Comparison of ENCODE assay signal across 10 cellular contexts in the genomic region with DNA sequence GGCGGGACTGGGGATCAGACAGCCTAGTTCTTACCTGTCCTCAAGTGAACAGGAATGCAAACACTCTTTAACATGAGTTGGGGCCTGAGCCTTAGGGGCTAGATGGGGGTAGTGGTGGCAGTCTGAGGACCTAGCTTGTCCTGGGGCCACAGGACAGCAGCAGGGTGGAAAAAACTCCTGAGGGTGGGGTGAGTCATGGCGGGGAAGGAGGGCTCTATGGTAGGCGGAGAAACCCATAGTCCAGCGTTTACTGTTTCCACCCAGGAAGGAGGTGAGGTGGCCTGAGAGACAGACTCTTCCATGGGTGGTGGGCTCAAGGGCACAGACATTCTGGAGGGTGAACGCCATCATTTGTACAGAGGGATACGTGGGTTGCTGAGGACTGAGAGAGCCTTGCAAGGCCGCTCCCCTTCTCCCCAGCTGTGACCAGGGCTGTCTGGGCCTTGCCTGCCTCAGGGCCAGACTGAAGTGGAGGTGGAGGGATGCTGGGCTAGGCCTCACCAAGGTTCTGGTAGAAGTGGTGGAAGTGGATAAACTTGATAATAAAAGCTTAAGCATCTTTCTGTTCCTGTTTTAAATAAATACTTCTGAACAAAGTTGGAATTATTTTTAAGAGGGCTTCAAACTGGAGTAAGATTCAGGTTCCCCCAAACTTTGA. TPM values are rescaled to one million over a fixed set of nuclear protein-coding genes. Genes with fewer than 3 reads are reported as not detected.
DNase-seq lines count a peak whose midpoint lies in the region; ATAC-seq and TF ChIP-seq lines count a peak whose summit lies in the region.
"Had no signal": no experiment of that assay in that cellular context is flagged by ENCODE, and none has a peak within 500 bp of the region (broad histone marks: within the 10 kb centered on the region; RNA-seq: fewer than 3 reads in every experiment).

No MANE protein-coding gene starts in this region.

- H3K9me3 ChIP-seq in Caco-2 (no peaks in the 10 kb centered on the region), OCI-LY3 (ENCODE audit: insufficient read depth, low read length) (no peaks in the 10 kb centered on the region), trophoblast cell (ENCODE audit: insufficient read depth, low read depth, low read length) (no peaks in the 10 kb centered on the region)
- H3K9me3 ChIP-seq: HAP-1 had no signal

- H3K27me3 Mint-ChIP-seq in Caco-2 (ENCODE audit: insufficient read depth, unreplicated experiment) = no peaks in the 10 kb centered on the region
- H3K27me3 Mint-ChIP-seq in dendritic cell treated with granulocyte-macrophage colony-stimulating factor and Interleukin-4, amounts not matched to agents 40 ng/mL and 50 ng/mL, for 4 days = peaks cover 8% of the 10 kb centered on the region

- H3K9me3 Mint-ChIP-seq in Caco-2 (ENCODE audit: unreplicated experiment) = no peaks in the 10 kb centered on the region
- no peaks in the 10 kb centered on the region for H3K9me3 Mint-ChIP-seq in dendritic cell treated with granulocyte-macrophage colony-stimulating factor and Interleukin-4, amounts not matched to agents 40 ng/mL and 50 ng/mL, for 4 days

- no peak for DNase-seq in Caco-2
- DNase-seq in trophoblast cell = peak; percentile 63 to 68
- no peak for DNase-seq in pons (ENCODE audit: low spot score)
- DNase-seq in RPMI8226 = no peak

- no TSS peak for BruUV-seq in Caco-2 (replicated peaks; lab: Mats Ljungman, UMichigan)

- no CpG with 5 or more reads among the region's 7 CpGs for WGBS in trophoblast cell (ENCODE audit: extremely low coverage, insufficient coverage, insufficient read length)

- intact Hi-C loops in Caco-2 (cut with micrococcal nuclease; ENCODE audit: unreplicated experiment) = loop anchor here (2.0 kb wide), 1 partner anchor 67 kb away; no protein-coding TSS in a partner anchor
- intact Hi-C loops in dendritic cell treated with granulocyte-macrophage colony-stimulating factor and Interleukin-4, amounts not matched to agents 40 ng/mL and 50 ng/mL, for 4 days (cut with micrococcal nuclease) = loop anchor here (2.0 to 5.0 kb wide), 2 partner anchors 229 to 1586 kb away; a partner anchor contains a TSS

- no peaks in the 10 kb centered on the region for H3K36me3 ChIP-seq in Caco-2 (ENCODE audit: control insufficient read depth, insufficient read depth, low read length)
- H3K36me3 ChIP-seq in OCI-LY3 (replicated peaks; ENCODE audit: low read depth, low read length) = no peaks in the 10 kb centered on the region
- no peaks in the 10 kb centered on the region for H3K36me3 ChIP-seq in trophoblast cell (ENCODE audit: control insufficient read depth in 1 of 2, insufficient read depth in 2 of 2, low read length in 2 of 2)
- H3K36me3 ChIP-seq: HAP-1 had no signal

- POLR2A ChIA-PET in Caco-2 (lab: Charles Lee) = no interaction called here

- H3K4me1 Mint-ChIP-seq in Caco-2 (ENCODE audit: low read depth, unreplicated experiment) = no peaks in the 10 kb centered on the region
- peaks cover 34% of the 10 kb centered on the region for H3K4me1 Mint-ChIP-seq in dendritic cell treated with granulocyte-macrophage colony-stimulating factor and Interleukin-4, amounts not matched to agents 40 ng/mL and 50 ng/mL, for 4 days (ENCODE audit: low read depth)

- no peak overlapping the region for H4K12ac ChIP-seq in trophoblast cell (ENCODE audit: low read depth, low read length)

- peak overlapping the region; percentile 83 for H2AFZ ChIP-seq in OCI-LY3 (ENCODE audit: low read depth, low read length)
- no peak overlapping the region for H2AFZ ChIP-seq in trophoblast cell (ENCODE audit: insufficient read depth, low read length, poor library complexity)

- CTCF ChIA-PET in Caco-2 (lab: Charles Lee) = interaction anchor here (3.4 kb wide), 1 partner anchor 15 kb away, joined by 34 read pairs; no protein-coding TSS in a partner anchor

- no peak overlapping the region for H3K27ac ChIP-seq in OCI-LY3 (ENCODE audit: low read length)
- no peak overlapping the region for H3K27ac ChIP-seq in trophoblast cell (ENCODE audit: low read depth, low read length)

- H2BK120ac ChIP-seq in trophoblast cell (ENCODE audit: insufficient read depth, low read length, poor library complexity) = no peak overlapping the region

- peak overlapping the region; percentile 82 for H3K9ac ChIP-seq in OCI-LY3 (ENCODE audit: low read length)
- H3K9ac ChIP-seq in trophoblast cell (ENCODE audit: low read length) = no peak overlapping the region

- H3K4me1 ChIP-seq in Caco-2 = peaks cover 10% of the 10 kb centered on the region
- peaks cover 13% of the 10 kb centered on the region for H3K4me1 ChIP-seq in OCI-LY3 (ENCODE audit: low read length)
- H3K4me1 ChIP-seq in trophoblast cell (ENCODE audit: control insufficient read depth in 1 of 2, insufficient read depth in 2 of 2, low read length in 2 of 2) = peaks cover 11 to 12% of the 10 kb centered on the region in 2 experiments

- no peak overlapping the region for H2BK12ac ChIP-seq in trophoblast cell (ENCODE audit: low read length)

- H3K27ac Mint-ChIP-seq in Caco-2 (ENCODE audit: unreplicated experiment) = no peak overlapping the region
- peak overlapping the region; percentile 71 for H3K27ac Mint-ChIP-seq in dendritic cell treated with granulocyte-macrophage colony-stimulating factor and Interleukin-4, amounts not matched to agents 40 ng/mL and 50 ng/mL, for 4 days

- H3K4me3 Mint-ChIP-seq in Caco-2 (ENCODE audit: unreplicated experiment) = peak overlapping the region; percentile 71
- peak overlapping the region; percentile 77 for H3K4me3 Mint-ChIP-seq in dendritic cell treated with granulocyte-macrophage colony-stimulating factor and Interleukin-4, amounts not matched to agents 40 ng/mL and 50 ng/mL, for 4 days

- H3K4ac ChIP-seq in trophoblast cell (ENCODE audit: low read depth, low read length) = no peak overlapping the region

- H3K23ac ChIP-seq in trophoblast cell (ENCODE audit: low read length) = no peak overlapping the region

- peak overlapping the region; percentile 83 for H4K8ac ChIP-seq in trophoblast cell (ENCODE audit: low read depth, low read length)

- no peak overlapping the region for H2AK5ac ChIP-seq in trophoblast cell (ENCODE audit: low read length)

- H3K27me3 ChIP-seq in Caco-2 (replicated peaks; ENCODE audit: control insufficient read depth, insufficient read depth, low read length) = no peaks in the 10 kb centered on the region
- no peaks in the 10 kb centered on the region for H3K27me3 ChIP-seq in OCI-LY3 (ENCODE audit: low read depth, low read length)
- no peaks in the 10 kb centered on the region for H3K27me3 ChIP-seq in trophoblast cell (ENCODE audit: insufficient read depth, low read length)

- H4K91ac ChIP-seq in trophoblast cell (ENCODE audit: low read depth, low read length) = peak overlapping the region; percentile 72

- H3K18ac ChIP-seq in trophoblast cell (ENCODE audit: low read length) = no peak overlapping the region

- ATAC-seq in GM18858 (IDR thresholded peaks at IDR 0.05; ENCODE audit: unreplicated experiment) (no peak), HG02885 (IDR thresholded peaks at IDR 0.05; ENCODE audit: poor library complexity, unreplicated experiment) (no peak)

- H3K36me3 Mint-ChIP-seq in Caco-2 (ENCODE audit: insufficient read depth, unreplicated experiment) = peaks cover 4% of the 10 kb centered on the region
- H3K36me3 Mint-ChIP-seq in dendritic cell treated with granulocyte-macrophage colony-stimulating factor and Interleukin-4, amounts not matched to agents 40 ng/mL and 50 ng/mL, for 4 days (ENCODE audit: low read depth) = no peaks in the 10 kb centered on the region

- TF ChIP-seq CTCF in Caco-2 (IDR thresholded peaks at IDR 0.05; ENCODE audit: insufficient read depth in 1 of 2, low read depth in 1 of 2, low read length in 1 of 2, severe bottlenecking in 1 of 2, unreplicated experiment in 1 of 2) (no peak), OCI-LY3 (IDR thresholded peaks at IDR 0.05; ENCODE audit: low read depth, low read length) (no peak)

- peaks cover 10% of the 10 kb centered on the region for H3K79me1 ChIP-seq in trophoblast cell (ENCODE audit: low read length)

- H3K14ac ChIP-seq in trophoblast cell (ENCODE audit: low read length) = no peak overlapping the region

- H3K79me2 ChIP-seq in OCI-LY3 (ENCODE audit: low read length) (0 out of 2 replicates have a peak, but pooled peaks cover 5% of the 10 kb centered on the region), trophoblast cell (ENCODE audit: control insufficient read depth, insufficient read depth, low read length, poor library complexity) (peaks cover 6% of the 10 kb centered on the region)

- peak overlapping the region; percentile 98 for H3K4me2 ChIP-seq in OCI-LY3 (ENCODE audit: low read length)
- no peak overlapping the region for H3K4me2 ChIP-seq in trophoblast cell (ENCODE audit: low read length)

- H4K20me1 ChIP-seq in OCI-LY3 (ENCODE audit: insufficient read depth, low read length) = no peaks in the 10 kb centered on the region

- H3K4me3 ChIP-seq in Caco-2 (ENCODE audit: low read depth, low read length) (no peak overlapping the region), OCI-LY3 (ENCODE audit: low read length) (peak overlapping the region; percentile 87), trophoblast cell (ENCODE audit: low read depth, low read length) (no peak overlapping the region)

- no peak overlapping the region for H2BK5ac ChIP-seq in trophoblast cell (ENCODE audit: low read depth, low read length, poor library complexity)

RNA-seq across cellular contexts. Expression of a gene that starts 1.1 kb away (rescaled TPM):
- 19.6 and 20.5 TPM in 2 replicates for total RNA-seq in Caco-2 (2022)
- 18.3 and 18.4 TPM in 2 replicates for polyA plus RNA-seq in trophoblast cell (2013)

RNA-seq across cellular contexts. Expression of a gene that starts 15.7 kb away (rescaled TPM):
- not detected in 2 replicates for total RNA-seq in Caco-2 (2022)
- polyA plus RNA-seq in trophoblast cell (2013) = 0.55 and 0.62 TPM in 2 replicates
- total RNA-seq: lung had no signal
- polyA plus RNA-seq: lung had no signal

RNA-seq across cellular contexts. Expression of a gene that starts 15.8 kb away (rescaled TPM):
- total RNA-seq in Caco-2 (2022) = not detected in 2 replicates
- 0.11 TPM in 1 of 2 replicates, not detected in the other for polyA plus RNA-seq in trophoblast cell (2013)
- total RNA-seq: lung had no signal

RNA-seq across cellular contexts. Expression of a gene that starts 36.2 kb away (rescaled TPM):
- 3.9 and 5.2 TPM in 2 replicates for total RNA-seq in Caco-2 (2022)
- 1.4 and 1.5 TPM in 2 replicates for polyA plus RNA-seq in trophoblast cell (2013)

Comparison
In these comparisons a context has a peak if more than half of its experiments do, and no peak if none do; other contexts are left out.
1. DNase-seq: peak in trophoblast cell (2 of 2); none in Caco-2 (0 of 2), pons (single experiment) and RPMI8226 (single experiment).